Comparison of ENCODE assay signal across 2 cellular contexts in genomic region chr2:203667838-203668237, GRCh38.
TF ChIP-seq lines count a peak whose summit lies in the region.

No MANE protein-coding gene starts in this region.

TF ChIP-seq in A549, 52 proteins besides CTCF, POLR2A, EP300 and RAD21:
- no peak for TF ChIP-seq HOXB13 (CRISPR knock-in tag; IDR thresholded peaks at IDR 0.05; ENCODE audit: low read depth)
- peak; percentile 45 for TF ChIP-seq MAFK (IDR thresholded peaks at IDR 0.05; ENCODE audit: partially characterized antibody)

TF ChIP-seq in IMR-90, 13 proteins besides CTCF, POLR2A, EP300 and RAD21:
- 0 out of 2 replicates have a peak, but pooled peaks have one; percentile 7 for TF ChIP-seq MAFK (IDR thresholded peaks at IDR 0.05; ENCODE audit: low read depth, low read length)
- no peak for TF ChIP-seq RCOR1 (IDR thresholded peaks at IDR 0.05; ENCODE audit: insufficient replicate concordance, low read length)
